Comparison of ENCODE assay signal across 1 cellular context in genomic region chr17:50626037-50626574, GRCh38.
A peak's percentile ranks its signal among the peaks of the same experiment; 100 is the strongest.
TF ChIP-seq lines count a peak whose summit lies in the region.

No MANE protein-coding gene starts in this region.

TF ChIP-seq in HepG2, 621 proteins besides CTCF, POLR2A, EP300 and RAD21 (continued from another document and continues in another):
- TF ChIP-seq ZBED4 (CRISPR knock-in tag; IDR thresholded peaks at IDR 0.05; ENCODE audit: borderline replicate concordance) (peak; percentile 83; the same call in 1 of the 2 replicates), HOMEZ (CRISPR knock-in tag; IDR thresholded peaks at IDR 0.05; ENCODE audit: low read depth) (no peak), JUN (CRISPR knock-in tag; IDR thresholded peaks at IDR 0.05) (0 out of 2 replicates have a peak, but pooled peaks have one; percentile 37), PRDM10 (CRISPR knock-in tag; IDR thresholded peaks at IDR 0.05; ENCODE audit: low read depth) (no peak), ISX (CRISPR knock-in tag; conservative IDR thresholded peaks at IDR 0.05) (no peak), THYN1 (CRISPR knock-in tag; IDR thresholded peaks at IDR 0.05; ENCODE audit: borderline replicate concordance, low read depth) (no peak), ZNF576 (CRISPR knock-in tag; IDR thresholded peaks at IDR 0.05) (no peak), ZFP82 (CRISPR knock-in tag; IDR thresholded peaks at IDR 0.05; ENCODE audit: borderline replicate concordance) (no peak), ZNF605 (CRISPR knock-in tag; IDR thresholded peaks at IDR 0.05) (no peak), SNAPC2 (CRISPR knock-in tag; IDR thresholded peaks at IDR 0.05) (no peak), HNRNPLL (IDR thresholded peaks at IDR 0.05; ENCODE audit: low read depth, low read length, poor library complexity, severe bottlenecking) (peak; percentile 53), CCAR2 (optimal IDR thresholded peaks at IDR 0.05; ENCODE audit: low read depth, low read length) (no peak), THAP9 (CRISPR knock-in tag; IDR thresholded peaks at IDR 0.05; ENCODE audit: borderline replicate concordance) (peak; percentile 70; the same call in 1 of the 2 replicates), ZFAT (CRISPR knock-in tag; conservative IDR thresholded peaks at IDR 0.05) (no peak), HOXA7 (CRISPR knock-in tag; IDR thresholded peaks at IDR 0.05) (no peak), ZNF335 (CRISPR knock-in tag; IDR thresholded peaks at IDR 0.05) (no peak), PATZ1 (CRISPR knock-in tag; IDR thresholded peaks at IDR 0.05) (peak; percentile 72; the same call in 1 of the 2 replicates), ZNF224 (CRISPR knock-in tag; IDR thresholded peaks at IDR 0.05) (no peak), PTBP1 (IDR thresholded peaks at IDR 0.05; ENCODE audit: low read depth, low read length, poor library complexity, severe bottlenecking) (no peak), ELF4 (CRISPR knock-in tag; IDR thresholded peaks at IDR 0.05; ENCODE audit: borderline replicate concordance) (no peak), HIVEP1 (CRISPR knock-in tag; IDR thresholded peaks at IDR 0.05) (no peak; the same call in 1 of the 2 replicates), CENPT (CRISPR knock-in tag; IDR thresholded peaks at IDR 0.05; ENCODE audit: low read depth) (no peak), SIN3B (IDR thresholded peaks at IDR 0.05; ENCODE audit: low read length) (no peak), PHF5A (CRISPR knock-in tag; IDR thresholded peaks at IDR 0.05; ENCODE audit: low read depth, unreplicated experiment) (no peak), ZNF891 (CRISPR knock-in tag; IDR thresholded peaks at IDR 0.05) (no peak), SMYD3 (CRISPR knock-in tag; IDR thresholded peaks at IDR 0.05) (no peak), GLI4 (CRISPR knock-in tag; IDR thresholded peaks at IDR 0.05; ENCODE audit: borderline replicate concordance) (no peak), ZNF124 (CRISPR knock-in tag; IDR thresholded peaks at IDR 0.05) (no peak), ZNF253 (CRISPR knock-in tag; IDR thresholded peaks at IDR 0.05; ENCODE audit: borderline replicate concordance) (no peak), SSRP1 (CRISPR knock-in tag; IDR thresholded peaks at IDR 0.05) (peak; percentile 69; the same call in 1 of the 2 replicates), ZNF136 (CRISPR knock-in tag; IDR thresholded peaks at IDR 0.05; ENCODE audit: low read depth) (no peak), TCF7L2 (IDR thresholded peaks at IDR 0.05; ENCODE audit: low read depth, low read length) (no peak), ZNF17 (CRISPR knock-in tag; IDR thresholded peaks at IDR 0.05) (no peak)
- TF ChIP-seq, protein P1, sequence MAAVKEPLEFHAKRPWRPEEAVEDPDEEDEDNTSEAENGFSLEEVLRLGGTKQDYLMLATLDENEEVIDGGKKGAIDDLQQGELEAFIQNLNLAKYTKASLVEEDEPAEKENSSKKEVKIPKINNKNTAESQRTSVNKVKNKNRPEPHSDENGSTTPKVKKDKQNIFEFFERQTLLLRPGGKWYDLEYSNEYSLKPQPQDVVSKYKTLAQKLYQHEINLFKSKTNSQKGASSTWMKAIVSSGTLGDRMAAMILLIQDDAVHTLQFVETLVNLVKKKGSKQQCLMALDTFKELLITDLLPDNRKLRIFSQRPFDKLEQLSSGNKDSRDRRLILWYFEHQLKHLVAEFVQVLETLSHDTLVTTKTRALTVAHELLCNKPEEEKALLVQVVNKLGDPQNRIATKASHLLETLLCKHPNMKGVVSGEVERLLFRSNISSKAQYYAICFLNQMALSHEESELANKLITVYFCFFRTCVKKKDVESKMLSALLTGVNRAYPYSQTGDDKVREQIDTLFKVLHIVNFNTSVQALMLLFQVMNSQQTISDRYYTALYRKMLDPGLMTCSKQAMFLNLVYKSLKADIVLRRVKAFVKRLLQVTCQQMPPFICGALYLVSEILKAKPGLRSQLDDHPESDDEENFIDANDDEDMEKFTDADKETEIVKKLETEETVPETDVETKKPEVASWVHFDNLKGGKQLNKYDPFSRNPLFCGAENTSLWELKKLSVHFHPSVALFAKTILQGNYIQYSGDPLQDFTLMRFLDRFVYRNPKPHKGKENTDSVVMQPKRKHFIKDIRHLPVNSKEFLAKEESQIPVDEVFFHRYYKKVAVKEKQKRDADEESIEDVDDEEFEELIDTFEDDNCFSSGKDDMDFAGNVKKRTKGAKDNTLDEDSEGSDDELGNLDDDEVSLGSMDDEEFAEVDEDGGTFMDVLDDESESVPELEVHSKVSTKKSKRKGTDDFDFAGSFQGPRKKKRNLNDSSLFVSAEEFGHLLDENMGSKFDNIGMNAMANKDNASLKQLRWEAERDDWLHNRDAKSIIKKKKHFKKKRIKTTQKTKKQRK (IDR thresholded peaks at IDR 0.05; ENCODE audit: low read length), result no peak
- TF ChIP-seq, protein P2, sequence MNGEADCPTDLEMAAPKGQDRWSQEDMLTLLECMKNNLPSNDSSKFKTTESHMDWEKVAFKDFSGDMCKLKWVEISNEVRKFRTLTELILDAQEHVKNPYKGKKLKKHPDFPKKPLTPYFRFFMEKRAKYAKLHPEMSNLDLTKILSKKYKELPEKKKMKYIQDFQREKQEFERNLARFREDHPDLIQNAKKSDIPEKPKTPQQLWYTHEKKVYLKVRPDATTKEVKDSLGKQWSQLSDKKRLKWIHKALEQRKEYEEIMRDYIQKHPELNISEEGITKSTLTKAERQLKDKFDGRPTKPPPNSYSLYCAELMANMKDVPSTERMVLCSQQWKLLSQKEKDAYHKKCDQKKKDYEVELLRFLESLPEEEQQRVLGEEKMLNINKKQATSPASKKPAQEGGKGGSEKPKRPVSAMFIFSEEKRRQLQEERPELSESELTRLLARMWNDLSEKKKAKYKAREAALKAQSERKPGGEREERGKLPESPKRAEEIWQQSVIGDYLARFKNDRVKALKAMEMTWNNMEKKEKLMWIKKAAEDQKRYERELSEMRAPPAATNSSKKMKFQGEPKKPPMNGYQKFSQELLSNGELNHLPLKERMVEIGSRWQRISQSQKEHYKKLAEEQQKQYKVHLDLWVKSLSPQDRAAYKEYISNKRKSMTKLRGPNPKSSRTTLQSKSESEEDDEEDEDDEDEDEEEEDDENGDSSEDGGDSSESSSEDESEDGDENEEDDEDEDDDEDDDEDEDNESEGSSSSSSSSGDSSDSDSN (CRISPR knock-in tag; IDR thresholded peaks at IDR 0.05), result peak; percentile 87
- TF ChIP-seq, protein P3, sequence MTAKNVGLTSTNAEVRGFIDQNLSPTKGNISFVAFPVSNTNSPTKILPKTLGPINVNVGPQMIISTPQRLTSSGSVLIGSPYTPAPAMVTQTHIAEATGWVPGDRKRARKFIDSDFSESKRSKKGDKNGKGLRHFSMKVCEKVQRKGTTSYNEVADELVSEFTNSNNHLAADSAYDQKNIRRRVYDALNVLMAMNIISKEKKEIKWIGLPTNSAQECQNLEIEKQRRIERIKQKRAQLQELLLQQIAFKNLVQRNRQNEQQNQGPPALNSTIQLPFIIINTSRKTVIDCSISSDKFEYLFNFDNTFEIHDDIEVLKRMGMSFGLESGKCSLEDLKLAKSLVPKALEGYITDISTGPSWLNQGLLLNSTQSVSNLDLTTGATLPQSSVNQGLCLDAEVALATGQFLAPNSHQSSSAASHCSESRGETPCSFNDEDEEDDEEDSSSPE (CRISPR knock-in tag; IDR thresholded peaks at IDR 0.05), result no peak
